ENCODE assay signal across 1 cellular context in genomic region chr11:36257351-36257750, GRCh38.
TF ChIP-seq lines count a peak whose summit lies in the region.

No MANE protein-coding gene starts in this region.

TF ChIP-seq in IMR-90, 13 proteins besides CTCF, POLR2A, EP300 and RAD21:
- TF ChIP-seq MAFK (IDR thresholded peaks at IDR 0.05; ENCODE audit: low read depth, low read length) (no peak), CEBPB (IDR thresholded peaks at IDR 0.05; ENCODE audit: low read depth, low read length) (no peak), MXI1 (IDR thresholded peaks at IDR 0.05; ENCODE audit: borderline replicate concordance, low read depth, low read length) (no peak), SMC3 (IDR thresholded peaks at IDR 0.05; ENCODE audit: low read depth, low read length) (no peak), USF2 (IDR thresholded peaks at IDR 0.05; ENCODE audit: low read depth, low read length) (no peak), BHLHE40 (IDR thresholded peaks at IDR 0.05; ENCODE audit: low read depth, low read length) (peak; percentile 70), NFE2L2 (IDR thresholded peaks at IDR 0.05; ENCODE audit: low read depth, low read length) (no peak), FOS (IDR thresholded peaks at IDR 0.05; ENCODE audit: low read depth, low read length) (peak; percentile 57), RFX5 (IDR thresholded peaks at IDR 0.05; ENCODE audit: low read depth, low read length) (no peak), CHD1 (IDR thresholded peaks at IDR 0.05; ENCODE audit: low read depth, low read length) (no peak), RCOR1 (IDR thresholded peaks at IDR 0.05; ENCODE audit: insufficient replicate concordance, low read length) (no peak), MAZ (IDR thresholded peaks at IDR 0.05; ENCODE audit: borderline replicate concordance, low read depth, low read length) (no peak)
- TF ChIP-seq, protein P1, sequence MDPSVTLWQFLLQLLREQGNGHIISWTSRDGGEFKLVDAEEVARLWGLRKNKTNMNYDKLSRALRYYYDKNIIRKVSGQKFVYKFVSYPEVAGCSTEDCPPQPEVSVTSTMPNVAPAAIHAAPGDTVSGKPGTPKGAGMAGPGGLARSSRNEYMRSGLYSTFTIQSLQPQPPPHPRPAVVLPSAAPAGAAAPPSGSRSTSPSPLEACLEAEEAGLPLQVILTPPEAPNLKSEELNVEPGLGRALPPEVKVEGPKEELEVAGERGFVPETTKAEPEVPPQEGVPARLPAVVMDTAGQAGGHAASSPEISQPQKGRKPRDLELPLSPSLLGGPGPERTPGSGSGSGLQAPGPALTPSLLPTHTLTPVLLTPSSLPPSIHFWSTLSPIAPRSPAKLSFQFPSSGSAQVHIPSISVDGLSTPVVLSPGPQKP (IDR thresholded peaks at IDR 0.05; ENCODE audit: borderline replicate concordance, low read depth, low read length), result no peak
